In the genomic region with DNA sequence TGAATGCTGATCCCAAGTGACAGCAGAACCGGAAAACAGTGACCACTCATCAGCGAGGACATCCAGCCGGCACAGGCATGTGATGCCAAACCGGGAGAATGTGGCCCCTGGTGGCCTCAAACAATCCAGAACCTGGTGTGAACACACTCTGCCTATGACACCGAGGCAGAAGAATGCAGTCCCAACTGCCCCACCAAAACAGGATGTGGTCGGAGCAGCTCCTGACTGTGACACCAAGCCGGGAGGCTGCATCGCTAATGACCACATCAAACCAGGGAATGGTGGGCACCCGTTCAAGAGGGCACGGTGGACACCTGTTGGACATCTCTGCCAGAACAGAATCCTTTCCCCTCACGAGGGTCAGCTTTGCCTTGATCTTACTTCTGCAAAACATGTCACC, we compare ENCODE assay signal across 15 cellular contexts. TPM values are rescaled to one million over a fixed set of nuclear protein-coding genes. Genes with fewer than 3 reads are reported as not detected.
A peak's percentile ranks its signal among the peaks of the same experiment; 100 is the strongest.
DNase-seq lines count a peak whose midpoint lies in the region; ATAC-seq and TF ChIP-seq lines count a peak whose summit lies in the region.
"Had no signal": no experiment of that assay in that cellular context is flagged by ENCODE, and none has a peak within 500 bp of the region (broad histone marks: within the 10 kb centered on the region; RNA-seq: fewer than 3 reads in every experiment).

No MANE protein-coding gene starts in this region.

- H4K20me1 ChIP-seq in BLaER1 treated with 17β-estradiol and CSF1 and Interleukin-3, amounts not matched to agents 10 nM and 100 nM: no peaks in the 10 kb centered on the region; a peak in 1 of 22 replicates

- H3K27me3 Mint-ChIP-seq in activated CD4-positive, alpha-beta memory T cell treated with anti-CD3 and anti-CD28 coated beads, Interleukin-2, amount 10 ng/mL, durations not matched to agents 7 days and 5 days: peaks cover 5% of the 10 kb centered on the region
- H3K27me3 Mint-ChIP-seq: activated naive CD4-positive, alpha-beta T cell treated with anti-CD3 and anti-CD28 coated beads, Interleukin-2, amount 50 U/mL, for 24 hours had no signal

- no peaks in the 10 kb centered on the region; a peak in 1 of 22 replicates for H3K27me3 ChIP-seq in BLaER1 treated with 17β-estradiol and CSF1 and Interleukin-3, amounts not matched to agents 10 nM and 100 nM
- peaks cover 3% of the 10 kb centered on the region for H3K27me3 ChIP-seq in foreskin keratinocyte

- H3K9me3 Mint-ChIP-seq in activated CD4-positive, alpha-beta memory T cell treated with anti-CD3 and anti-CD28 coated beads, Interleukin-2, amount 10 ng/mL, durations not matched to agents 7 days and 5 days: no peaks in the 10 kb centered on the region
- H3K9me3 Mint-ChIP-seq: activated naive CD4-positive, alpha-beta T cell treated with anti-CD3 and anti-CD28 coated beads, Interleukin-2, amount 50 U/mL, for 24 hours had no signal

- no peaks in the 10 kb centered on the region for H3K36me3 Mint-ChIP-seq in activated CD4-positive, alpha-beta memory T cell treated with anti-CD3 and anti-CD28 coated beads, Interleukin-2, amount 10 ng/mL, durations not matched to agents 7 days and 5 days (ENCODE audit: low read depth)
- H3K36me3 Mint-ChIP-seq: activated naive CD4-positive, alpha-beta T cell treated with anti-CD3 and anti-CD28 coated beads, Interleukin-2, amount 50 U/mL, for 24 hours; CD14-positive monocyte; stimulated activated memory B cell treated with anti-CD40 and anti-IgM and Interleukin-4, amounts not matched to agents 10 μg/mL and 1 μg/mL and 100 μg/mL, for 72 hours had no signal

- no peak overlapping the region for H3K4me3 Mint-ChIP-seq in activated CD4-positive, alpha-beta memory T cell treated with anti-CD3 and anti-CD28 coated beads, Interleukin-2, amount 10 ng/mL, durations not matched to agents 7 days and 5 days
- H3K4me3 Mint-ChIP-seq: activated naive CD4-positive, alpha-beta T cell treated with anti-CD3 and anti-CD28 coated beads, Interleukin-2, amount 50 U/mL, for 24 hours; CD14-positive monocyte; stimulated activated memory B cell treated with anti-CD40 and anti-IgM and Interleukin-4, amounts not matched to agents 10 μg/mL and 1 μg/mL and 100 μg/mL, for 72 hours had no signal

- H3K36me3 ChIP-seq in BLaER1 treated with 17β-estradiol and CSF1 and Interleukin-3, amounts not matched to agents 10 nM and 100 nM: no peaks in the 10 kb centered on the region

- H3K4me1 ChIP-seq in BLaER1 treated with 17β-estradiol and CSF1 and Interleukin-3, amounts not matched to agents 10 nM and 100 nM: peaks cover 49 to 98% (median 89%) of the 10 kb centered on the region in 10 experiments
- H3K4me1 ChIP-seq in foreskin keratinocyte: no peaks in the 10 kb centered on the region

- H3K9ac ChIP-seq in BLaER1 treated with 17β-estradiol and CSF1 and Interleukin-3, amounts not matched to agents 10 nM and 100 nM: peak overlapping the region in 4 of 11 experiments; percentile 14 to 37 (median 18); a peak in 4 of 22 replicates

- POLR2A ChIA-PET in activated CD4-positive, alpha-beta memory T cell treated with anti-CD3 and anti-CD28 coated beads, Interleukin-2, amount 10 ng/mL, durations not matched to agents 7 days and 5 days (lab: Charles Lee): no interaction called here

- H3K4me3 ChIP-seq in BLaER1 treated with 17β-estradiol and CSF1 and Interleukin-3, amounts not matched to agents 10 nM and 100 nM: no peak overlapping the region
- H3K4me3 ChIP-seq in choroid plexus epithelial cell (ENCODE audit: low read depth, low read length): no peak overlapping the region
- H3K4me3 ChIP-seq: coronary artery had no signal

- H3K4me1 Mint-ChIP-seq in activated CD4-positive, alpha-beta memory T cell treated with anti-CD3 and anti-CD28 coated beads, Interleukin-2, amount 10 ng/mL, durations not matched to agents 7 days and 5 days: peaks cover 3% of the 10 kb centered on the region
- H3K4me1 Mint-ChIP-seq: activated naive CD4-positive, alpha-beta T cell treated with anti-CD3 and anti-CD28 coated beads, Interleukin-2, amount 50 U/mL, for 24 hours had no signal

- H3K4me2 ChIP-seq in BLaER1 treated with 17β-estradiol and CSF1 and Interleukin-3, amounts not matched to agents 10 nM and 100 nM: peak overlapping the region; percentile 64 to 91 (median 82)

- ATAC-seq in foreskin keratinocyte: no peak
- ATAC-seq: stimulated activated memory B cell treated with anti-CD40 and anti-IgM and Interleukin-4, amounts not matched to agents 10 μg/mL and 1 μg/mL and 100 μg/mL, for 72 hours had no signal

- TF ChIP-seq CTCF in choroid plexus epithelial cell (conservative IDR thresholded peaks at IDR 0.05; ENCODE audit: low read depth, low read length) (no peak), foreskin keratinocyte (conservative IDR thresholded peaks at IDR 0.05) (no peak)

- H3K9me3 ChIP-seq in BLaER1 treated with 17β-estradiol and CSF1 and Interleukin-3, amounts not matched to agents 10 nM and 100 nM (replicated peaks in 1 of 11): no peaks in the 10 kb centered on the region

- no peak overlapping the region for H3K27ac Mint-ChIP-seq in activated CD4-positive, alpha-beta memory T cell treated with anti-CD3 and anti-CD28 coated beads, Interleukin-2, amount 10 ng/mL, durations not matched to agents 7 days and 5 days
- H3K27ac Mint-ChIP-seq: activated naive CD4-positive, alpha-beta T cell treated with anti-CD3 and anti-CD28 coated beads, Interleukin-2, amount 50 U/mL, for 24 hours; CD14-positive monocyte; stimulated activated memory B cell treated with anti-CD40 and anti-IgM and Interleukin-4, amounts not matched to agents 10 μg/mL and 1 μg/mL and 100 μg/mL, for 72 hours had no signal

- CTCF ChIA-PET in activated CD4-positive, alpha-beta memory T cell treated with anti-CD3 and anti-CD28 coated beads, Interleukin-2, amount 10 ng/mL, durations not matched to agents 7 days and 5 days (lab: Charles Lee): interaction anchor here (0.7 to 1.9 kb wide), 2 partner anchors 9 to 78 kb away, joined by 3 to 5 read pairs; no protein-coding TSS in a partner anchor

- DNase-seq in LoVo (ENCODE audit: low spot score) (peak; percentile 52), choroid plexus epithelial cell (ENCODE audit: low read depth) (peak; percentile 36), myocyte (ENCODE audit: low read depth) (peak; percentile 99), NCI-H526 treated with DMSO at 0.1 percent for 48 hours (lab: John Stamatoyannopoulos, UW) (no peak), medulla oblongata (ENCODE audit: extremely low spot score) (no peak), foreskin keratinocyte (no peak)
- no peak for DNase-seq in activated CD4-positive, alpha-beta memory T cell treated with anti-CD3 and anti-CD28 coated beads, Interleukin-2, amount 10 ng/mL, durations not matched to agents 7 days and 5 days
- DNase-seq: NCI-H2029 treated with DMSO at 0.1 percent for 48 hours; stimulated activated CD4-positive, alpha-beta T cell treated with anti-CD3 and anti-CD28 coated beads, Interleukin-2, amount 100 ng/mL, for 24 hours had no signal

- H3K27ac ChIP-seq in BLaER1 treated with 17β-estradiol and CSF1 and Interleukin-3, amounts not matched to agents 10 nM and 100 nM: peak overlapping the region in 7 of 11 experiments; percentile 29 to 67 (median 47); a peak in 13 of 22 replicates
- H3K27ac ChIP-seq in foreskin keratinocyte: no peak overlapping the region
- H3K27ac ChIP-seq: coronary artery had no signal

RNA-seq across cellular contexts. Expression of gene SCN5A, which starts 15.4 kb away (rescaled TPM):
- total RNA-seq in myocyte: 72.3 and 194 TPM in 2 replicates
- 57.6 TPM for polyA plus RNA-seq in myocyte (2012)
- 0.21 and 0.37 TPM in 2 replicates for total RNA-seq in foreskin keratinocyte
- 0.12 and 0.24 TPM in 2 replicates for polyA plus RNA-seq in foreskin keratinocyte
- under 1 TPM in 1 of 2 experiments, not detected in 1; 0.10 TPM for total RNA-seq in activated CD4-positive, alpha-beta memory T cell treated with anti-CD3 and anti-CD28 coated beads, Interleukin-2, amount 10 ng/mL, durations not matched to agents 7 days and 5 days
- total RNA-seq: HT-29 had no signal
- polyA plus RNA-seq: CD14-positive monocyte had no signal

Comparison
In these comparisons a context has a peak if more than half of its experiments do, and no peak if none do; other contexts are left out.
1. DNase-seq: peak in LoVo (single experiment), choroid plexus epithelial cell (single experiment) and myocyte (single experiment); none in NCI-H526 treated with DMSO at 0.1 percent for 48 hours (single experiment), medulla oblongata (single experiment), foreskin keratinocyte (0 of 2) and activated CD4-positive, alpha-beta memory T cell treated with anti-CD3 and anti-CD28 coated beads, Interleukin-2, amount 10 ng/mL, durations not matched to agents 7 days and 5 days (single experiment).
2. RNA of gene SCN5A, which starts 15.4 kb away (total RNA-seq): 72.3 to 194 TPM in myocyte; 0.10 TPM in activated CD4-positive, alpha-beta memory T cell treated with anti-CD3 and anti-CD28 coated beads, Interleukin-2, amount 10 ng/mL, durations not matched to agents 7 days and 5 days and 0.21 to 0.37 TPM in foreskin keratinocyte; every median in the first group is over 10 times any median in the second.